Comparison of ENCODE assay signal across 8 cellular contexts in genomic region chr20:2663887-2664719, GRCh38. TPM values are rescaled to one million over a fixed set of nuclear protein-coding genes. Genes with fewer than 3 reads are reported as not detected.
A peak's percentile ranks its signal among the peaks of the same experiment; 100 is the strongest.
DNase-seq lines count a peak whose midpoint lies in the region; ATAC-seq and TF ChIP-seq lines count a peak whose summit lies in the region.

IDH3B (minus strand) TSS chr20:2664216; CDS start chr20:2664188, 28 bp downstream.

- TF ChIP-seq EP300 in upper lobe of left lung (IDR thresholded peaks at IDR 0.05): peak in 1 of 4 donors; percentile 53

- H3K4me3 ChIP-seq in GM12865 (ENCODE audit: low read depth, low read length) (peak within 1 kb of the TSS; percentile 81), adrenal gland (peak within 1 kb of the TSS; percentile 38 to 80 (median 68)), heart left ventricle (peak within 1 kb of the TSS; percentile 71 to 97 (median 88)), upper lobe of left lung (peak within 1 kb of the TSS; percentile 76 to 94 (median 88))

- TF ChIP-seq CTCF in GM12865 (IDR thresholded peaks at IDR 0.05; ENCODE audit: insufficient read depth, low read depth, low read length, missing control alignments): no peak
- TF ChIP-seq CTCF in adrenal gland (IDR thresholded peaks at IDR 0.05): no peak
- no peak for TF ChIP-seq CTCF in heart left ventricle (IDR thresholded peaks at IDR 0.05)
- TF ChIP-seq CTCF in upper lobe of left lung (IDR thresholded peaks at IDR 0.05): peak in 2 of 6 experiments; percentile 13 to 29

- H3K36me3 ChIP-seq in adrenal gland (replicated peaks in 1 of 2) (peaks cover 0 to 34% of the 10 kb centered on the region in 2 donors), heart left ventricle (peaks cover 2 to 41% (median 39%) of the 10 kb centered on the region in 9 donors), upper lobe of left lung (peaks cover 4 to 34% (median 23%) of the 10 kb centered on the region in 4 donors)

- H3K9me3 ChIP-seq in adrenal gland (replicated peaks in 1 of 3) (no peaks in the 10 kb centered on the region), heart left ventricle (no peaks in the 10 kb centered on the region), upper lobe of left lung (no peaks in the 10 kb centered on the region)

- intact Hi-C loops in adrenal gland (cut with DNase I): no loop called here
- intact Hi-C loops in heart left ventricle (cut with DNase I): loop anchor here in 2 of 10 donors (5.0 to 10.0 kb wide), 2 partner anchors 173 to 181 kb away; partner anchors contain the start of genes PCED1A (in 1 of the 2) and VPS16 (in 1 of the 2)
- intact Hi-C loops in posterior cingulate gyrus (cut with DNase I): loop anchor here (10.0 kb wide), 1 partner anchor 171 kb away; no protein-coding TSS in a partner anchor

- TF ChIP-seq POLR2A in adrenal gland (IDR thresholded peaks at IDR 0.05) (peak; percentile 69 to 72), heart left ventricle (IDR thresholded peaks at IDR 0.05) (peak in 1 of 2 donors; percentile 80), upper lobe of left lung (IDR thresholded peaks at IDR 0.05) (peak in 3 of 4 donors; percentile 69 to 93 (median 76))

- peak; percentile 93 for DNase-seq in GM12865 (ENCODE audit: low read depth)
- peak; percentile 63 for DNase-seq in NCI-H1436 treated with DMSO at 0.1 percent for 48 hours (lab: John Stamatoyannopoulos, UW)
- peak; percentile 79 to 92 (median 86) for DNase-seq in T-helper 1 cell
- DNase-seq in adrenal gland: peak; percentile 91 to 98 (median 94)
- DNase-seq in heart left ventricle: peak; percentile 93 to 95 (median 93)
- peak; percentile 91 to 99 (median 96) for DNase-seq in posterior cingulate gyrus
- peak; percentile 92 to 98 for DNase-seq in upper lobe of left lung

- H3K27ac ChIP-seq in adrenal gland: peak within 1 kb of the TSS; percentile 75 to 91 (median 85)
- H3K27ac ChIP-seq in heart left ventricle: peak within 1 kb of the TSS; percentile 79 to 96 (median 90)
- peak within 1 kb of the TSS; percentile 84 to 97 (median 90) for H3K27ac ChIP-seq in upper lobe of left lung

- WGBS in adrenal gland, 4 donors: 4 to 14% (median 8%) methylated on average over 30 to 49 of the region's 49 CpGs
- WGBS in heart left ventricle, 4 donors: 5 to 12% (median 8%) methylated on average over 39 to 49 of the region's 49 CpGs
- 11 to 16% methylated on average over 29 to 48 of the region's 49 CpGs for WGBS in upper lobe of left lung, 2 donors

- no peaks in the 10 kb centered on the region for H3K27me3 ChIP-seq in adrenal gland
- no peaks in the 10 kb centered on the region for H3K27me3 ChIP-seq in heart left ventricle
- H3K27me3 ChIP-seq in upper lobe of left lung: no peaks in the 10 kb centered on the region

- H3K4me1 ChIP-seq in adrenal gland (replicated peaks in 1 of 2): peaks cover 10 to 12% of the 10 kb centered on the region in 2 donors
- peaks cover 0 to 17% (median 13%) of the 10 kb centered on the region in 12 donors for H3K4me1 ChIP-seq in heart left ventricle
- H3K4me1 ChIP-seq in upper lobe of left lung: peaks cover 11 to 15% (median 12%) of the 10 kb centered on the region in 4 donors

- ATAC-seq in HG02763 (IDR thresholded peaks at IDR 0.05; ENCODE audit: unreplicated experiment) (peak; percentile 90), heart left ventricle (peak; percentile 95 to 99 (median 98)), upper lobe of left lung (ENCODE audit: low FRiP score in 2 of 2) (peak; percentile 93 to 98)

RNA-seq across cellular contexts. Expression of gene IDH3B, which starts in this region (rescaled TPM):
- 100 to 1,000 TPM in 6 of 8 donors, 10 to 100 TPM in 2; 79.0 to 220 (median 111) TPM for total RNA-seq in adrenal gland
- polyA plus RNA-seq in adrenal gland: 100 to 1,000 TPM; 101 to 113 (median 104) TPM
- 100 to 1,000 TPM; 122 to 356 (median 208) TPM for total RNA-seq in heart left ventricle
- polyA plus RNA-seq in heart left ventricle: 100 to 1,000 TPM; 173 to 188 TPM
- total RNA-seq in upper lobe of left lung: 100 to 1,000 TPM in 1 of 6 donors, 10 to 100 TPM in 5; 64.7 to 108 (median 75.0) TPM

Comparison
In these comparisons a context has a peak if more than half of its experiments do, and no peak if none do; other contexts are left out.
1. Peak in every context shown above with its lines: DNase-seq, ATAC-seq, H3K4me3 ChIP-seq and H3K27ac ChIP-seq.